1 cellular context compared by ENCODE assay signal in the genomic region with DNA sequence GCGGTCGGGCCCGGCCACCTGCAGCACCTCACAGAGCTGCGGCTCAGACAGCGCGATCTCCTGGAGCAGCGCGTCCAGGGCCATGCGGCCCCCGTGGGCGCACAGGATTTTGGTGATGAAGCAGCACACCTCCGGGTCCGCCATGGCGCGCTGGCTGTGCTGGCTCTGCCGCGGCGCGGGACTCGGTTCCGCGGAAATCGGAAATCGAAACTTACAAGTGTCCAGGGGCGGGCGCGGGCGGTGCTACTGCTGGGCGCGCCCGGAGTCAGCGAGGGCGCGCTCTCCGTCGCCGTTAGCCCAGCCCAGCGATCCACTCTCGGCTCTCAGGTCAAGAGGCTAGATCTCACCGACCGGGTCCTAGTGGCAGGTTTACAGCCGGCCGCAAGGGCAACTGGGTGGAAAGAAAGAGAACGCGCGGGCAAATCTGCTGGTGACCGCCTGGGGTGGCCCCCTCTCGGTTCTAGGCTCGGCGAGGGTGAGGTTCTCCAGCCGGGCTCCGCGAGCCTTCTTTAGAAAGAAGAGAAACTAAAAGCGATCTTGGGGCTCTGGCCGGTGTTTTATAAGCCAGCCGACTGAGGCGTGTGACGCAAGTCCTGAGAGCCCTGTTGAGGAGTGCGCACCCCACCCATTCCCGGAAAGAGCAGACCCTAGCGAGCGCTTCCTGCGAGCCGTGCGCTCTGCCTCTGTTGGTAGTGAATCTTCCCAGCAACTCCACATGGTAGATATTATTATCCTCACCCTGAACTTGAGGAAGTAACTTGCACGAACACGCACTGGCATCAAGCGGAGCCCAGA.
TF ChIP-seq lines count a peak whose summit lies in the region.

A gene (minus strand): TSS at position 533 of the 795 bp plus-strand sequence. CDS start 389 bp downstream, at position 144.

TF ChIP-seq in HepG2, 621 proteins besides CTCF, POLR2A, EP300 and RAD21 (continued from another document and continues in another):
- TF ChIP-seq, protein P1, sequence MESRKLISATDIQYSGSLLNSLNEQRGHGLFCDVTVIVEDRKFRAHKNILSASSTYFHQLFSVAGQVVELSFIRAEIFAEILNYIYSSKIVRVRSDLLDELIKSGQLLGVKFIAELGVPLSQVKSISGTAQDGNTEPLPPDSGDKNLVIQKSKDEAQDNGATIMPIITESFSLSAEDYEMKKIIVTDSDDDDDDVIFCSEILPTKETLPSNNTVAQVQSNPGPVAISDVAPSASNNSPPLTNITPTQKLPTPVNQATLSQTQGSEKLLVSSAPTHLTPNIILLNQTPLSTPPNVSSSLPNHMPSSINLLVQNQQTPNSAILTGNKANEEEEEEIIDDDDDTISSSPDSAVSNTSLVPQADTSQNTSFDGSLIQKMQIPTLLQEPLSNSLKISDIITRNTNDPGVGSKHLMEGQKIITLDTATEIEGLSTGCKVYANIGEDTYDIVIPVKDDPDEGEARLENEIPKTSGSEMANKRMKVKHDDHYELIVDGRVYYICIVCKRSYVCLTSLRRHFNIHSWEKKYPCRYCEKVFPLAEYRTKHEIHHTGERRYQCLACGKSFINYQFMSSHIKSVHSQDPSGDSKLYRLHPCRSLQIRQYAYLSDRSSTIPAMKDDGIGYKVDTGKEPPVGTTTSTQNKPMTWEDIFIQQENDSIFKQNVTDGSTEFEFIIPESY (CRISPR knock-in tag; IDR thresholded peaks at IDR 0.05) = no peak
- TF ChIP-seq, protein P2, sequence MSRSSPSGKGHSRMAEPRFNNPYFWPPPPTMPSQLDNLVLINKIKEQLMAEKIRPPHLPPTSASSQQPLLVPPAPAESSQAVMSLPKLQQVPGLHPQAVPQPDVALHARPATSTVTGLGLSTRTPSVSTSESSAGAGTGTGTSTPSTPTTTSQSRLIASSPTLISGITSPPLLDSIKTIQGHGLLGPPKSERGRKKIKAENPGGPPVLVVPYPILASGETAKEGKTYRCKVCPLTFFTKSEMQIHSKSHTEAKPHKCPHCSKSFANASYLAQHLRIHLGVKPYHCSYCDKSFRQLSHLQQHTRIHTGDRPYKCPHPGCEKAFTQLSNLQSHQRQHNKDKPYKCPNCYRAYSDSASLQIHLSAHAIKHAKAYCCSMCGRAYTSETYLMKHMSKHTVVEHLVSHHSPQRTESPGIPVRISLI (CRISPR knock-in tag; IDR thresholded peaks at IDR 0.05; ENCODE audit: borderline replicate concordance) = no peak
- TF ChIP-seq HOXD1 (CRISPR knock-in tag; IDR thresholded peaks at IDR 0.05) = no peak
- TF ChIP-seq POLR2AphosphoS5 (IDR thresholded peaks at IDR 0.05; ENCODE audit: low read depth, low read length) = peak; percentile 55
- TF ChIP-seq, protein P3, sequence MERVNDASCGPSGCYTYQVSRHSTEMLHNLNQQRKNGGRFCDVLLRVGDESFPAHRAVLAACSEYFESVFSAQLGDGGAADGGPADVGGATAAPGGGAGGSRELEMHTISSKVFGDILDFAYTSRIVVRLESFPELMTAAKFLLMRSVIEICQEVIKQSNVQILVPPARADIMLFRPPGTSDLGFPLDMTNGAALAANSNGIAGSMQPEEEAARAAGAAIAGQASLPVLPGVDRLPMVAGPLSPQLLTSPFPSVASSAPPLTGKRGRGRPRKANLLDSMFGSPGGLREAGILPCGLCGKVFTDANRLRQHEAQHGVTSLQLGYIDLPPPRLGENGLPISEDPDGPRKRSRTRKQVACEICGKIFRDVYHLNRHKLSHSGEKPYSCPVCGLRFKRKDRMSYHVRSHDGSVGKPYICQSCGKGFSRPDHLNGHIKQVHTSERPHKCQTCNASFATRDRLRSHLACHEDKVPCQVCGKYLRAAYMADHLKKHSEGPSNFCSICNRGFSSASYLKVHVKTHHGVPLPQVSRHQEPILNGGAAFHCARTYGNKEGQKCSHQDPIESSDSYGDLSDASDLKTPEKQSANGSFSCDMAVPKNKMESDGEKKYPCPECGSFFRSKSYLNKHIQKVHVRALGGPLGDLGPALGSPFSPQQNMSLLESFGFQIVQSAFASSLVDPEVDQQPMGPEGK (CRISPR knock-in tag; IDR thresholded peaks at IDR 0.05) = peak; percentile 16; the same call in 1 of the 2 replicates
- no peak for TF ChIP-seq SP1 (IDR thresholded peaks at IDR 0.05)
- TF ChIP-seq SP1 (CRISPR knock-in tag; IDR thresholded peaks at IDR 0.05) = no peak
- no peak for TF ChIP-seq ZNF205 (CRISPR knock-in tag; IDR thresholded peaks at IDR 0.05)
- no peak for TF ChIP-seq ZNF761 (CRISPR knock-in tag; conservative IDR thresholded peaks at IDR 0.05)
- TF ChIP-seq, protein P4, sequence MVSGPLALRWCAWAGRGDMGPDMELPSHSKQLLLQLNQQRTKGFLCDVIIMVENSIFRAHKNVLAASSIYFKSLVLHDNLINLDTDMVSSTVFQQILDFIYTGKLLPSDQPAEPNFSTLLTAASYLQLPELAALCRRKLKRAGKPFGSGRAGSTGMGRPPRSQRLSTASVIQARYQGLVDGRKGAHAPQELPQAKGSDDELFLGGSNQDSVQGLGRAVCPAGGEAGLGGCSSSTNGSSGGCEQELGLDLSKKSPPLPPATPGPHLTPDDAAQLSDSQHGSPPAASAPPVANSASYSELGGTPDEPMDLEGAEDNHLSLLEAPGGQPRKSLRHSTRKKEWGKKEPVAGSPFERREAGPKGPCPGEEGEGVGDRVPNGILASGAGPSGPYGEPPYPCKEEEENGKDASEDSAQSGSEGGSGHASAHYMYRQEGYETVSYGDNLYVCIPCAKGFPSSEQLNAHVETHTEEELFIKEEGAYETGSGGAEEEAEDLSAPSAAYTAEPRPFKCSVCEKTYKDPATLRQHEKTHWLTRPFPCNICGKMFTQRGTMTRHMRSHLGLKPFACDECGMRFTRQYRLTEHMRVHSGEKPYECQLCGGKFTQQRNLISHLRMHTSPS (CRISPR knock-in tag; IDR thresholded peaks at IDR 0.05; ENCODE audit: low read depth) = no peak; the same call in 1 of the 2 replicates
- TF ChIP-seq SAFB2 (CRISPR knock-in tag; IDR thresholded peaks at IDR 0.05; ENCODE audit: borderline replicate concordance, low read depth) = peak; percentile 56; the same call in 1 of the 2 replicates
- no peak for TF ChIP-seq PAWR (CRISPR knock-in tag; IDR thresholded peaks at IDR 0.05; ENCODE audit: borderline replicate concordance)
- TF ChIP-seq HOXA5 (CRISPR knock-in tag; IDR thresholded peaks at IDR 0.05) = peak; percentile 80; the same call in 1 of the 2 replicates
- TF ChIP-seq, protein P5, sequence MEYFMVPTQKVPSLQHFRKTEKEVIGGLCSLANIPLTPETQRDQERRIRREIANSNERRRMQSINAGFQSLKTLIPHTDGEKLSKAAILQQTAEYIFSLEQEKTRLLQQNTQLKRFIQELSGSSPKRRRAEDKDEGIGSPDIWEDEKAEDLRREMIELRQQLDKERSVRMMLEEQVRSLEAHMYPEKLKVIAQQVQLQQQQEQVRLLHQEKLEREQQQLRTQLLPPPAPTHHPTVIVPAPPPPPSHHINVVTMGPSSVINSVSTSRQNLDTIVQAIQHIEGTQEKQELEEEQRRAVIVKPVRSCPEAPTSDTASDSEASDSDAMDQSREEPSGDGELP (IDR thresholded peaks at IDR 0.05; ENCODE audit: borderline replicate concordance, low read depth) = no peak
- TF ChIP-seq SIN3B (IDR thresholded peaks at IDR 0.05; ENCODE audit: low read length) = no peak
- TF ChIP-seq ZMAT3 (CRISPR knock-in tag; conservative IDR thresholded peaks at IDR 0.05) = no peak
- TF ChIP-seq, protein P6, sequence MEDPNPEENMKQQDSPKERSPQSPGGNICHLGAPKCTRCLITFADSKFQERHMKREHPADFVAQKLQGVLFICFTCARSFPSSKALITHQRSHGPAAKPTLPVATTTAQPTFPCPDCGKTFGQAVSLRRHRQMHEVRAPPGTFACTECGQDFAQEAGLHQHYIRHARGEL (CRISPR knock-in tag; IDR thresholded peaks at IDR 0.05) = no peak
- no peak for TF ChIP-seq ZNF335 (CRISPR knock-in tag; IDR thresholded peaks at IDR 0.05)
- TF ChIP-seq ZNF775 (CRISPR knock-in tag; IDR thresholded peaks at IDR 0.05; ENCODE audit: borderline replicate concordance) = no peak
- TF ChIP-seq, protein P7, sequence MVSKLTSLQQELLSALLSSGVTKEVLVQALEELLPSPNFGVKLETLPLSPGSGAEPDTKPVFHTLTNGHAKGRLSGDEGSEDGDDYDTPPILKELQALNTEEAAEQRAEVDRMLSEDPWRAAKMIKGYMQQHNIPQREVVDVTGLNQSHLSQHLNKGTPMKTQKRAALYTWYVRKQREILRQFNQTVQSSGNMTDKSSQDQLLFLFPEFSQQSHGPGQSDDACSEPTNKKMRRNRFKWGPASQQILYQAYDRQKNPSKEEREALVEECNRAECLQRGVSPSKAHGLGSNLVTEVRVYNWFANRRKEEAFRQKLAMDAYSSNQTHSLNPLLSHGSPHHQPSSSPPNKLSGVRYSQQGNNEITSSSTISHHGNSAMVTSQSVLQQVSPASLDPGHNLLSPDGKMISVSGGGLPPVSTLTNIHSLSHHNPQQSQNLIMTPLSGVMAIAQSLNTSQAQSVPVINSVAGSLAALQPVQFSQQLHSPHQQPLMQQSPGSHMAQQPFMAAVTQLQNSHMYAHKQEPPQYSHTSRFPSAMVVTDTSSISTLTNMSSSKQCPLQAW (CRISPR knock-in tag; IDR thresholded peaks at IDR 0.05) = no peak; the same call in 1 of the 2 replicates
- TF ChIP-seq TCF12 (IDR thresholded peaks at IDR 0.05) = no peak
- TF ChIP-seq TCF12 (CRISPR knock-in tag; IDR thresholded peaks at IDR 0.05) = no peak
- no peak for TF ChIP-seq SP140L (CRISPR knock-in tag; IDR thresholded peaks at IDR 0.05; ENCODE audit: borderline replicate concordance)
- no peak for TF ChIP-seq CHD4 (IDR thresholded peaks at IDR 0.05; ENCODE audit: borderline replicate concordance, low read length)
- TF ChIP-seq FOXJ3 (CRISPR knock-in tag; IDR thresholded peaks at IDR 0.05; ENCODE audit: borderline replicate concordance) = peak; percentile 73; the same call in 1 of the 2 replicates
- peak; percentile 70; the same call in 1 of the 2 replicates for TF ChIP-seq ZC3H13 (CRISPR knock-in tag; IDR thresholded peaks at IDR 0.05)
- TF ChIP-seq THAP11 (CRISPR knock-in tag; IDR thresholded peaks at IDR 0.05) = no peak
- no peak; the same call in 1 of the 2 replicates for TF ChIP-seq ZNF256 (CRISPR knock-in tag; conservative IDR thresholded peaks at IDR 0.05)
- TF ChIP-seq, protein P8, sequence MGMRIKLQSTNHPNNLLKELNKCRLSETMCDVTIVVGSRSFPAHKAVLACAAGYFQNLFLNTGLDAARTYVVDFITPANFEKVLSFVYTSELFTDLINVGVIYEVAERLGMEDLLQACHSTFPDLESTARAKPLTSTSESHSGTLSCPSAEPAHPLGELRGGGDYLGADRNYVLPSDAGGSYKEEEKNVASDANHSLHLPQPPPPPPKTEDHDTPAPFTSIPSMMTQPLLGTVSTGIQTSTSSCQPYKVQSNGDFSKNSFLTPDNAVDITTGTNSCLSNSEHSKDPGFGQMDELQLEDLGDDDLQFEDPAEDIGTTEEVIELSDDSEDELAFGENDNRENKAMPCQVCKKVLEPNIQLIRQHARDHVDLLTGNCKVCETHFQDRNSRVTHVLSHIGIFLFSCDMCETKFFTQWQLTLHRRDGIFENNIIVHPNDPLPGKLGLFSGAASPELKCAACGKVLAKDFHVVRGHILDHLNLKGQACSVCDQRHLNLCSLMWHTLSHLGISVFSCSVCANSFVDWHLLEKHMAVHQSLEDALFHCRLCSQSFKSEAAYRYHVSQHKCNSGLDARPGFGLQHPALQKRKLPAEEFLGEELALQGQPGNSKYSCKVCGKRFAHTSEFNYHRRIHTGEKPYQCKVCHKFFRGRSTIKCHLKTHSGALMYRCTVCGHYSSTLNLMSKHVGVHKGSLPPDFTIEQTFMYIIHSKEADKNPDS (CRISPR knock-in tag; IDR thresholded peaks at IDR 0.05) = no peak
- TF ChIP-seq SRY (CRISPR knock-in tag; IDR thresholded peaks at IDR 0.05) = no peak; the same call in 1 of the 2 replicates
- no peak for TF ChIP-seq DNMT1 (CRISPR knock-in tag; IDR thresholded peaks at IDR 0.05)
- TF ChIP-seq ZNF567 (CRISPR knock-in tag; IDR thresholded peaks at IDR 0.05; ENCODE audit: borderline replicate concordance) = no peak
- no peak; the same call in none of the 2 replicates for TF ChIP-seq HNF4A (CRISPR knock-in tag; IDR thresholded peaks at IDR 0.05)
- no peak for TF ChIP-seq CBX2 (IDR thresholded peaks at IDR 0.05; ENCODE audit: low read depth, low read length)
- no peak for TF ChIP-seq CBX2 (CRISPR knock-in tag; IDR thresholded peaks at IDR 0.05; ENCODE audit: low read depth)
- TF ChIP-seq, protein P9, sequence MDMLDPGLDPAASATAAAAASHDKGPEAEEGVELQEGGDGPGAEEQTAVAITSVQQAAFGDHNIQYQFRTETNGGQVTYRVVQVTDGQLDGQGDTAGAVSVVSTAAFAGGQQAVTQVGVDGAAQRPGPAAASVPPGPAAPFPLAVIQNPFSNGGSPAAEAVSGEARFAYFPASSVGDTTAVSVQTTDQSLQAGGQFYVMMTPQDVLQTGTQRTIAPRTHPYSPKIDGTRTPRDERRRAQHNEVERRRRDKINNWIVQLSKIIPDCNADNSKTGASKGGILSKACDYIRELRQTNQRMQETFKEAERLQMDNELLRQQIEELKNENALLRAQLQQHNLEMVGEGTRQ (IDR thresholded peaks at IDR 0.05; ENCODE audit: low read depth, low read length) = no peak
- TF ChIP-seq, protein P9 (CRISPR knock-in tag; IDR thresholded peaks at IDR 0.05; ENCODE audit: borderline replicate concordance) = no peak
- no peak for TF ChIP-seq NPAS2 (CRISPR knock-in tag; IDR thresholded peaks at IDR 0.05; ENCODE audit: borderline replicate concordance)
- TF ChIP-seq ZNF883 (CRISPR knock-in tag; IDR thresholded peaks at IDR 0.05; ENCODE audit: not compliant biosample characterization) = peak; percentile 10
- TF ChIP-seq, protein P10, sequence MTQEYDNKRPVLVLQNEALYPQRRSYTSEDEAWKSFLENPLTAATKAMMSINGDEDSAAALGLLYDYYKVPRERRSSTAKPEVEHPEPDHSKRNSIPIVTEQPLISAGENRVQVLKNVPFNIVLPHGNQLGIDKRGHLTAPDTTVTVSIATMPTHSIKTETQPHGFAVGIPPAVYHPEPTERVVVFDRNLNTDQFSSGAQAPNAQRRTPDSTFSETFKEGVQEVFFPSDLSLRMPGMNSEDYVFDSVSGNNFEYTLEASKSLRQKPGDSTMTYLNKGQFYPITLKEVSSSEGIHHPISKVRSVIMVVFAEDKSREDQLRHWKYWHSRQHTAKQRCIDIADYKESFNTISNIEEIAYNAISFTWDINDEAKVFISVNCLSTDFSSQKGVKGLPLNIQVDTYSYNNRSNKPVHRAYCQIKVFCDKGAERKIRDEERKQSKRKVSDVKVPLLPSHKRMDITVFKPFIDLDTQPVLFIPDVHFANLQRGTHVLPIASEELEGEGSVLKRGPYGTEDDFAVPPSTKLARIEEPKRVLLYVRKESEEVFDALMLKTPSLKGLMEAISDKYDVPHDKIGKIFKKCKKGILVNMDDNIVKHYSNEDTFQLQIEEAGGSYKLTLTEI (CRISPR knock-in tag; conservative IDR thresholded peaks at IDR 0.05) = no peak
- peak in 1 of 2 experiments; percentile 29; a peak in 1 of 4 replicates for TF ChIP-seq NR2F1 (CRISPR knock-in tag; IDR thresholded peaks at IDR 0.05)
- no peak for TF ChIP-seq MTA3 (CRISPR knock-in tag; IDR thresholded peaks at IDR 0.05)
- peak; percentile 89 for TF ChIP-seq PHF8 (CRISPR knock-in tag; IDR thresholded peaks at IDR 0.05)
- TF ChIP-seq IKZF1 (IDR thresholded peaks at IDR 0.05) = no peak
- peak; percentile 41; the same call in 1 of the 2 replicates for TF ChIP-seq SIN3A (IDR thresholded peaks at IDR 0.05; ENCODE audit: borderline replicate concordance, low read depth, low read length)
